In genomic region chr14:95815226-95815690, GRCh38 we compare ENCODE assay signal across 22 cellular contexts.
"Had no signal": no experiment of that assay in that cellular context is flagged by ENCODE, and none has a peak within 500 bp of the region (broad histone marks: within the 10 kb centered on the region; RNA-seq: fewer than 3 reads in every experiment).

No MANE protein-coding gene starts in this region.

- H3K27ac Mint-ChIP-seq: immature natural killer cell; natural killer cell treated with Interleukin-12 subunit alpha and Interleukin-12 subunit beta and Interleukin-15 and Interleukin-18, amount 100 ng/mL, for 72 hours; stimulated activated naive CD8-positive, alpha-beta T cell treated with anti-CD3 and anti-CD28 coated beads, Interleukin-15, amount 100 ng/mL, for 72 hours had no signal

- H3K9me3 Mint-ChIP-seq: neural crest cell had no signal

- H3K27me3 ChIP-seq: right lobe of liver had no signal

- H3K4me1 Mint-ChIP-seq: immature natural killer cell; neural crest cell; stimulated activated naive CD8-positive, alpha-beta T cell treated with anti-CD3 and anti-CD28 coated beads, Interleukin-15, amount 100 ng/mL, for 72 hours had no signal

- H3K4me3 Mint-ChIP-seq: immature natural killer cell; natural killer cell treated with Interleukin-12 subunit alpha and Interleukin-12 subunit beta and Interleukin-15 and Interleukin-18, amount 100 ng/mL, for 72 hours; neural crest cell; stimulated activated naive CD8-positive, alpha-beta T cell treated with anti-CD3 and anti-CD28 coated beads, Interleukin-15, amount 100 ng/mL, for 72 hours had no signal

- H3K36me3 ChIP-seq: esophagus squamous epithelium, heart right ventricle, right lobe of liver, suprapubic skin had no signal

- H3K9me3 ChIP-seq: esophagus squamous epithelium, right lobe of liver, suprapubic skin had no signal

- H3K4me1 ChIP-seq: heart right ventricle, right lobe of liver, suprapubic skin had no signal

- H3K4me3 ChIP-seq: coronary artery, esophagus squamous epithelium, heart right ventricle, right lobe of liver, suprapubic skin had no signal

- ATAC-seq: heart right ventricle; right lobe of liver; stimulated activated naive CD8-positive, alpha-beta T cell treated with anti-CD3 and anti-CD28 coated beads, Interleukin-15, amount 100 ng/mL, for 72 hours had no signal

- H3K27ac ChIP-seq: coronary artery, esophagus squamous epithelium, heart right ventricle, right lobe of liver, suprapubic skin had no signal

- DNase-seq: dermis blood vessel endothelial cell; effector memory CD4-positive, alpha-beta T cell; esophagus squamous epithelium; foreskin melanocyte; glutamatergic neuron; heart right ventricle; hippocampal formation; immature natural killer cell; mesenchymal stem cell; posterior cingulate gyrus; retina; right lobe of liver; small intestine; stimulated activated CD4-positive, alpha-beta T cell treated with anti-CD3 and anti-CD28 coated beads, Interleukin-15, amount 100 ng/mL, for 24 hours; stimulated activated CD4-positive, alpha-beta T cell treated with anti-CD3 and anti-CD28 coated beads, Interleukin-2, amount 100 ng/mL, for 48 hours; stimulated activated naive CD4-positive, alpha-beta T cell; stimulated activated naive CD8-positive, alpha-beta T cell treated with anti-CD3 and anti-CD28 coated beads, Interleukin-15, amount 100 ng/mL, for 72 hours; trophoblast cell had no signal

- H3K36me3 Mint-ChIP-seq: immature natural killer cell; natural killer cell treated with Interleukin-12 subunit alpha and Interleukin-12 subunit beta and Interleukin-15 and Interleukin-18, amount 100 ng/mL, for 72 hours had no signal
